10 cellular contexts compared by ENCODE assay signal in the genomic region with DNA sequence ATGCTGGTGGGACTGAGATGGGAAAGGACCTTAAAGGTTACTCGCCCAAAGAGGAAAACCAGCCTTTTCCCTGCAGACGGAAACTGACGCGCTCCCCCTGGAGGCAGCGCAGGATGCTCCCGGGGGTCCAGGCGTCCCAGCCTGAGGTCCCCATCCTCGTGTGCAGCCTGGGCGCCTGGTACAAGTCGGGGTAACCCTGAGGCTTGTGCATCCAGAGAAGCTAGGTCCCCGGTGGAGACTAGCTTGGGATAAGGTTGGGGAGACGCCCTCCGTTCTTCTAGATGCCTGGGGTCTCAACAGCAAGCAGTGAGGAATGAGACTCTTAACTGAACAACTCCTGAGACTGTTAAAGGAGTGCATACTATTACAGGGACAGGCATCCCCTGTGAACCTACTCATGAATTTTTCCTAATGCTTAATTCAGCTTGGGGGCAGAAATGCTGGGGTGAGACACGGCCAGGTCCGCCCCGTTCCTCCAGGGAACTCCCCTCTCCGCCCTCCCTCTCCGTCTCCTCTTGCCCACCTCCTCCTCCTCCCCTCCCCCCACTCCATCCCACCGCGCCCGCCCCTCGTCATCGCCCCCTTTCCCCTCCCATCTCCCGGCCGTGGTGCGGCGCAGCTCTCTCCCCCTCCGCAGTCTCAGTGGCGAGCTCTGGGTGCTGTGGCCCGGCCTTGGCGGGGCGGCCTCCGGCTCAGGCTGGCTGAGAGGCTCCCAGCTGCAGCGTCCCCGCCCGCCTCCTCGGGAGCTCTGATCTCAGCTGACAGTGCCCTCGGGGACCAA. TPM values are rescaled to one million over a fixed set of nuclear protein-coding genes. Genes with fewer than 3 reads are reported as not detected.
DNase-seq lines count a peak whose midpoint lies in the region; ATAC-seq, FAIRE-seq and TF ChIP-seq lines count a peak whose summit lies in the region.
"Had no signal": no experiment of that assay in that cellular context is flagged by ENCODE, and none has a peak within 500 bp of the region (broad histone marks: within the 10 kb centered on the region; RNA-seq: fewer than 3 reads in every experiment).

A gene with protein sequence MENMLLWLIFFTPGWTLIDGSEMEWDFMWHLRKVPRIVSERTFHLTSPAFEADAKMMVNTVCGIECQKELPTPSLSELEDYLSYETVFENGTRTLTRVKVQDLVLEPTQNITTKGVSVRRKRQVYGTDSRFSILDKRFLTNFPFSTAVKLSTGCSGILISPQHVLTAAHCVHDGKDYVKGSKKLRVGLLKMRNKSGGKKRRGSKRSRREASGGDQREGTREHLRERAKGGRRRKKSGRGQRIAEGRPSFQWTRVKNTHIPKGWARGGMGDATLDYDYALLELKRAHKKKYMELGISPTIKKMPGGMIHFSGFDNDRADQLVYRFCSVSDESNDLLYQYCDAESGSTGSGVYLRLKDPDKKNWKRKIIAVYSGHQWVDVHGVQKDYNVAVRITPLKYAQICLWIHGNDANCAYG (plus strand): TSS at position 634 of the 781 bp plus-strand sequence. CDS start 10,908 bp downstream, outside the sequence.

- WGBS in spleen, 5 donors, result 3 to 6% (median 4%) methylated on average over 35 to 38 of the region's 38 CpGs

- dilution Hi-C loops in keratinocyte (cut with MboI; ENCODE audit: extremely low pct_ligation_motif_present, low sequenced_read_pairs), result loop anchor here (25.0 kb wide), 1 partner anchor 100 kb away; no protein-coding TSS in a partner anchor

- no peak for TF ChIP-seq POLR2A in spleen (IDR thresholded peaks at IDR 0.05)

- intact Hi-C loops in spleen (cut with DNase I; ENCODE audit: low total_unique reads), result loop anchor here (10.0 kb wide), 2 partner anchors 97 to 447 kb away; a partner anchor contains a TSS

- H3K27ac ChIP-seq in OCI-LY3 (ENCODE audit: low read length), result no peak within 1 kb of the TSS
- H3K27ac ChIP-seq in caudate nucleus (ENCODE audit: low read depth, low read length), result no peak within 1 kb of the TSS
- no peak within 1 kb of the TSS for H3K27ac ChIP-seq in keratinocyte (ENCODE audit: control insufficient read depth, insufficient read depth, low read length)
- no peak within 1 kb of the TSS for H3K27ac ChIP-seq in spleen

- TF ChIP-seq CTCF in OCI-LY3 (IDR thresholded peaks at IDR 0.05; ENCODE audit: low read depth, low read length), result peak; percentile 44
- TF ChIP-seq CTCF in keratinocyte (optimal IDR thresholded peaks at IDR 0.05 in 1 of 3, IDR thresholded peaks at IDR 0.05 in 1 of 3, conservative IDR thresholded peaks at IDR 0.05 in 1 of 3; ENCODE audit: extremely low read depth in 1 of 3, insufficient read depth in 2 of 3, low read length in 3 of 3), result peak; percentile 75 to 86 (median 83)
- TF ChIP-seq CTCF in spleen (IDR thresholded peaks at IDR 0.05 in 8 of 11, conservative IDR thresholded peaks at IDR 0.05 in 3 of 11), result peak in 7 of 11 experiments; percentile 26 to 56 (median 44)

- H3K4me3 ChIP-seq in OCI-LY3 (ENCODE audit: low read length), result no peak within 1 kb of the TSS
- H3K4me3 ChIP-seq in keratinocyte (ENCODE audit: control insufficient read depth in 2 of 3, extremely low read depth in 1 of 3, insufficient read depth in 2 of 3, low read depth in 1 of 3, low read length in 3 of 3), result peak within 1 kb of the TSS; percentile 37 to 65 (median 57)
- H3K4me3 ChIP-seq in spleen, result peak within 1 kb of the TSS in 6 of 8 donors; percentile 10 to 62 (median 26)

- no peak for FAIRE-seq in keratinocyte (lab: Jason Lieb, UNC)
- FAIRE-seq: frontal cortex had no signal

- H3K4me2 ChIP-seq in OCI-LY3 (ENCODE audit: low read length) (peak within 1 kb of the TSS; percentile 20; the same call in 1 of the 2 replicates), keratinocyte (ENCODE audit: control insufficient read depth, extremely low read depth, insufficient read depth, low read depth, low read length) (peak within 1 kb of the TSS; percentile 96)

- H3K4me1 ChIP-seq in OCI-LY3 (ENCODE audit: low read length), result peaks cover 3% of the 10 kb centered on the region; the same call in 1 of the 2 replicates
- peaks cover 7% of the 10 kb centered on the region for H3K4me1 ChIP-seq in keratinocyte (ENCODE audit: control insufficient read depth, extremely low read depth, insufficient read depth, low read length)
- peaks cover 0 to 20% (median 12%) of the 10 kb centered on the region in 6 donors for H3K4me1 ChIP-seq in spleen

- DNase-seq in SIG-M5 treated with dmso at 0.1 percent for 504 hours (lab: John Stamatoyannopoulos, UW; ENCODE audit: unreplicated experiment) (peak; percentile 10), SIG-M5 (lab: John Stamatoyannopoulos, UW) (no peak), caudate nucleus (lab: John Stamatoyannopoulos, UW) (peak in 52 of 61 donors; percentile 8 to 70 (median 24)), keratinocyte (ENCODE audit: low read depth, low spot score) (no peak), spleen (peak; percentile 83), GM19240 (ENCODE audit: insufficient read length, low spot score) (no peak)
- DNase-seq: DND-41 had no signal

- H2AFZ ChIP-seq in OCI-LY3 (ENCODE audit: low read depth, low read length) (no peak within 1 kb of the TSS), keratinocyte (ENCODE audit: control insufficient read depth, low read length) (peak within 1 kb of the TSS; percentile 67)

- no peaks in the 10 kb centered on the region for H3K9me1 ChIP-seq in keratinocyte (ENCODE audit: control insufficient read depth, extremely low read depth, insufficient read depth, low read length)

- H3K9me3 ChIP-seq in OCI-LY3 (ENCODE audit: insufficient read depth, low read length), result no peaks in the 10 kb centered on the region
- H3K9me3 ChIP-seq in keratinocyte (ENCODE audit: control insufficient read depth, low read depth, low read length), result no peaks in the 10 kb centered on the region
- no peaks in the 10 kb centered on the region for H3K9me3 ChIP-seq in spleen

- no peaks in the 10 kb centered on the region for H3K36me3 ChIP-seq in OCI-LY3 (replicated peaks; ENCODE audit: low read depth, low read length)
- H3K36me3 ChIP-seq in keratinocyte (ENCODE audit: control insufficient read depth in 2 of 2, extremely low read depth in 1 of 2, insufficient read depth in 2 of 2, low read length in 2 of 2), result no peaks in the 10 kb centered on the region
- no peaks in the 10 kb centered on the region for H3K36me3 ChIP-seq in spleen

- H3K9ac ChIP-seq in OCI-LY3 (ENCODE audit: low read length) (no peak within 1 kb of the TSS), keratinocyte (ENCODE audit: control insufficient read depth, extremely low read depth, insufficient read depth, low read length) (peak within 1 kb of the TSS; percentile 2)

- no peaks in the 10 kb centered on the region for H3K79me2 ChIP-seq in OCI-LY3 (ENCODE audit: low read length)
- H3K79me2 ChIP-seq in keratinocyte (ENCODE audit: control insufficient read depth, insufficient read depth, low read length), result no peaks in the 10 kb centered on the region

- ATAC-seq in HG02943 (IDR thresholded peaks at IDR 0.05; ENCODE audit: low read depth, unreplicated experiment), result peak; percentile 59

- H3K27me3 ChIP-seq in OCI-LY3 (ENCODE audit: low read depth, low read length) (no peaks in the 10 kb centered on the region), keratinocyte (ENCODE audit: control insufficient read depth, extremely low read depth, insufficient read depth, low read length) (peaks cover 4% of the 10 kb centered on the region), spleen (replicated peaks in 1 of 7) (peaks cover 0 to 39% (median 9%) of the 10 kb centered on the region in 7 donors)

- no peaks in the 10 kb centered on the region for H4K20me1 ChIP-seq in OCI-LY3 (ENCODE audit: insufficient read depth, low read length)
- no peaks in the 10 kb centered on the region for H4K20me1 ChIP-seq in keratinocyte (ENCODE audit: control insufficient read depth, extremely low read depth, insufficient read depth, low read length)

RNA-seq across cellular contexts. Expression of the gene that starts here (rescaled TPM):
- 0.04 to 0.05 TPM in 2 of 3 replicates, not detected in the other for polyA plus RNA-seq in keratinocyte
- not detected for polyA plus RNA-seq in keratinocyte (2011; ENCODE audit: low read depth)
- polyA plus RNA-seq in keratinocyte (2011; cell fraction: cytosol; rRNA removed), result 0.02 and 0.03 TPM in 2 replicates
- 0.08 and 0.18 TPM in 2 replicates for polyA plus RNA-seq in keratinocyte (2011; cell fraction: nucleus; rRNA removed)
- polyA plus RNA-seq in keratinocyte (2012; ENCODE audit: low replicate concordance), result 0.06 and 0.13 TPM in 2 replicates
- polyA minus RNA-seq in keratinocyte, result not detected in 3 replicates
- not detected for polyA minus RNA-seq in keratinocyte (2011; cell fraction: cytosol; rRNA and poly(A)+ RNA removed)
- polyA minus RNA-seq in keratinocyte (2011; cell fraction: nucleus; rRNA and poly(A)+ RNA removed), result not detected in 2 replicates
- total RNA-seq in spleen, result under 1 TPM in 6 of 7 donors, not detected in 1; 0.26 to 0.46 (median 0.35) TPM
- under 1 TPM; 0.06 to 0.14 (median 0.07) TPM for polyA plus RNA-seq in spleen

Comparison
In these comparisons a context has a peak if more than half of its experiments do, and no peak if none do; other contexts are left out.
1. DNase-seq: peak in SIG-M5 treated with dmso at 0.1 percent for 504 hours (single experiment) and caudate nucleus (52 of 61); none in SIG-M5 (single experiment), keratinocyte (single experiment) and GM19240 (single experiment).
2. Peak in DNase-seq and H3K4me3 ChIP-seq in spleen; RNA of the gene not detected or under 1 TPM.
3. Peak in every context shown above with its lines, with median percentiles within 50 percentile points of each other: CTCF ChIP-seq.